Comparison of ENCODE assay signal across 28 cellular contexts in the genomic region with DNA sequence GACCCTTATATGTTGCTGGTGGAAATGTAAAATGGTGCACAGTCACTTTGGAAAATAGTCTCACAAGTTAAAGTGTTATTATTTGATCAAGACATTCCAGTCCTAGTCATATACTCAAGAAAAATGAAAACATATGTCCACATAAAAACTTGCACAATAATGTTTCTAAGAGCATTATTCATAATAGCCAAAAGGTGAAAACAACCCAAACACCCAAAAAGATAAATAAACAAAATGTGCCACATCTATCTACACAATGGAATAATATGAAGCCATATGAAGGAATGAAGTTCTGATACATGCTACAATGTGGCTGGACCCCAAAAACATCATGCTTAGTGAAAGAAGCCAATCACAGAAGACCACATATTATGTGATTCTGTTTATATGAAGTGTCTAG. TPM values are rescaled to one million over a fixed set of nuclear protein-coding genes. Genes with fewer than 3 reads are reported as not detected.
DNase-seq lines count a peak whose midpoint lies in the region; ATAC-seq and TF ChIP-seq lines count a peak whose summit lies in the region.
"Had no signal": no experiment of that assay in that cellular context is flagged by ENCODE, and none has a peak within 500 bp of the region (broad histone marks: within the 10 kb centered on the region; RNA-seq: fewer than 3 reads in every experiment).

No MANE protein-coding gene starts in this region.

- ATAC-seq in activated CD4-positive, alpha-beta T cell treated with anti-CD3 and anti-CD28 coated beads for 36 hours, result no peak
- ATAC-seq in T-cell (replicated peaks in 1 of 4) (no peak), GM21367 (IDR thresholded peaks at IDR 0.05; ENCODE audit: unreplicated experiment) (no peak)
- ATAC-seq: activated naive CD4-positive, alpha-beta T cell treated with anti-CD3 and anti-CD28 coated beads, Interleukin-2, amount 50 U/mL, for 72 hours; body of pancreas; gastrocnemius medialis; sciatic nerve; stimulated activated naive B cell treated with anti-CD40 and anti-IgM and Interleukin-4, amounts not matched to agents 10 μg/mL and 1 μg/mL and 100 μg/mL, for 72 hours; upper lobe of right lung had no signal

- H3K27ac Mint-ChIP-seq in activated CD4-positive, alpha-beta T cell treated with anti-CD3 and anti-CD28 coated beads for 36 hours, result peak overlapping the region; percentile 38
- no peak overlapping the region for H3K27ac Mint-ChIP-seq in T-cell
- H3K27ac Mint-ChIP-seq: activated naive CD4-positive, alpha-beta T cell treated with anti-CD3 and anti-CD28 coated beads, Interleukin-2, amount 50 U/mL, for 72 hours; stimulated activated naive B cell treated with anti-CD40 and anti-IgM and Interleukin-4, amounts not matched to agents 10 μg/mL and 1 μg/mL and 100 μg/mL, for 72 hours had no signal

- intact Hi-C loops in activated CD4-positive, alpha-beta T cell treated with anti-CD3 and anti-CD28 coated beads for 36 hours (cut with DNase I, micrococcal nuclease), result no loop called here

- POLR2A ChIA-PET in activated CD4-positive, alpha-beta T cell treated with anti-CD3 and anti-CD28 coated beads for 36 hours (lab: Charles Lee), result no interaction called here
- POLR2A ChIA-PET in T-cell (lab: Charles Lee), result no interaction called here

- H3K4me3 Mint-ChIP-seq in activated CD4-positive, alpha-beta T cell treated with anti-CD3 and anti-CD28 coated beads for 36 hours, result no peak overlapping the region
- H3K4me3 Mint-ChIP-seq in T-cell, result no peak overlapping the region
- H3K4me3 Mint-ChIP-seq: stimulated activated naive B cell treated with anti-CD40 and anti-IgM and Interleukin-4, amounts not matched to agents 10 μg/mL and 1 μg/mL and 100 μg/mL, for 72 hours had no signal

- H3K9ac ChIP-seq in SK-N-MC (ENCODE audit: insufficient read length), result no peak overlapping the region

- H3K27ac ChIP-seq in SK-N-MC, result peak overlapping the region; percentile 44; the same call in 1 of the 2 replicates
- H3K27ac ChIP-seq: 22Rv1, body of pancreas, prostate gland, upper lobe of right lung, WERI-Rb-1 had no signal

- peaks cover 5% of the 10 kb centered on the region for H3K4me1 Mint-ChIP-seq in activated CD4-positive, alpha-beta T cell treated with anti-CD3 and anti-CD28 coated beads for 36 hours
- H3K4me1 Mint-ChIP-seq in T-cell, result peaks cover 11% of the 10 kb centered on the region in 3 donors

- no peaks in the 10 kb centered on the region for H3K27me3 Mint-ChIP-seq in activated CD4-positive, alpha-beta T cell treated with anti-CD3 and anti-CD28 coated beads for 36 hours
- H3K27me3 Mint-ChIP-seq in T-cell, result no peaks in the 10 kb centered on the region
- H3K27me3 Mint-ChIP-seq: stimulated activated naive B cell treated with anti-CD40 and anti-IgM and Interleukin-4, amounts not matched to agents 10 μg/mL and 1 μg/mL and 100 μg/mL, for 72 hours had no signal

- H3K36me3 Mint-ChIP-seq in activated CD4-positive, alpha-beta T cell treated with anti-CD3 and anti-CD28 coated beads for 36 hours (ENCODE audit: low read depth), result peaks cover 47% of the 10 kb centered on the region
- peaks cover 46% of the 10 kb centered on the region for H3K36me3 Mint-ChIP-seq in T-cell

- CTCF ChIA-PET in activated CD4-positive, alpha-beta T cell treated with anti-CD3 and anti-CD28 coated beads for 36 hours (lab: Charles Lee), result interaction anchor here (0.8 to 1.1 kb wide), 3 partner anchors 8 to 34 kb away, joined by 3 to 4 read pairs (median 3); no protein-coding TSS in a partner anchor
- CTCF ChIA-PET in T-cell (lab: Charles Lee), result no interaction called here

- peaks cover 70% of the 10 kb centered on the region for H3K36me3 ChIP-seq in SK-N-MC (ENCODE audit: insufficient read depth, low read length)

- H3K9me3 Mint-ChIP-seq in activated CD4-positive, alpha-beta T cell treated with anti-CD3 and anti-CD28 coated beads for 36 hours (ENCODE audit: low read depth), result no peaks in the 10 kb centered on the region
- H3K9me3 Mint-ChIP-seq in T-cell, result no peaks in the 10 kb centered on the region
- H3K9me3 Mint-ChIP-seq: activated naive CD4-positive, alpha-beta T cell treated with anti-CD3 and anti-CD28 coated beads, Interleukin-2, amount 50 U/mL, for 72 hours; stimulated activated naive B cell treated with anti-CD40 and anti-IgM and Interleukin-4, amounts not matched to agents 10 μg/mL and 1 μg/mL and 100 μg/mL, for 72 hours had no signal

- no peak overlapping the region for H3K4me3 ChIP-seq in SK-N-MC
- no peak overlapping the region for H3K4me3 ChIP-seq in fibroblast of the aortic adventitia (ENCODE audit: low read depth, low read length)
- H3K4me3 ChIP-seq: body of pancreas, gastrocnemius medialis, prostate gland, upper lobe of right lung had no signal

- no peak for TF ChIP-seq CTCF in fibroblast of the aortic adventitia (IDR thresholded peaks at IDR 0.05; ENCODE audit: insufficient read depth, low read length)

- DNase-seq in activated CD4-positive, alpha-beta T cell treated with anti-CD3 and anti-CD28 coated beads for 36 hours, result no peak
- no peak for DNase-seq in activated CD4-positive, alpha-beta T cell treated with anti-CD3 and anti-CD28 coated beads for 4 hours
- DNase-seq in SK-N-MC (ENCODE audit: low read depth, low spot score) (no peak), fibroblast of the aortic adventitia (ENCODE audit: low read depth) (peak; percentile 28), activated gamma-delta T cell treated with Interleukin-2 at 50 U/mL for 16 hours (no peak), T-cell (no peak), NCI-H146 treated with DMSO at 0.1 percent for 48 hours (lab: John Stamatoyannopoulos, UW; ENCODE audit: unreplicated experiment) (no peak)
- DNase-seq: activated CD4-positive, alpha-beta T cell treated with anti-CD3 and anti-CD28 coated beads, Interleukin-2, amount 50 U/mL, for 1 hour; activated T-cell treated with anti-CD3 and anti-CD28 coated beads, Interleukin-2, amount 50 U/mL, for 48 hours; BE2C; body of pancreas; DMS153; effector CD8-positive, alpha-beta T cell; gastrocnemius medialis; hippocampal formation; mesendoderm; NCI-H1105; NCI-H1930; NCI-H524 treated with DMSO at 0.1 percent for 48 hours; stimulated activated naive B cell treated with anti-CD40 and anti-IgM and Interleukin-4, amounts not matched to agents 10 μg/mL and 1 μg/mL and 100 μg/mL, for 72 hours; T1000; upper lobe of right lung; WERI-Rb-1 had no signal

- H3K9me3 ChIP-seq in SK-N-MC (ENCODE audit: low read depth, low read length), result no peaks in the 10 kb centered on the region
- H3K9me3 ChIP-seq: BE2C, body of pancreas, gastrocnemius medialis, prostate gland, upper lobe of right lung had no signal

RNA-seq across cellular contexts. Expression of a gene that starts 14.4 kb away (rescaled TPM):
- 10 to 100 TPM; 47.9 to 54.3 TPM for total RNA-seq in activated CD4-positive, alpha-beta T cell treated with anti-CD3 and anti-CD28 coated beads for 36 hours
- total RNA-seq in fibroblast of the aortic adventitia (ENCODE audit: low replicate concordance) (12.3 and 15.5 TPM in 2 replicates), T-cell (10 to 100 TPM; 75.8 to 90.3 (median 86.7) TPM)

RNA-seq across cellular contexts. Expression of a gene that starts 24.8 kb away (rescaled TPM):
- total RNA-seq in activated CD4-positive, alpha-beta T cell treated with anti-CD3 and anti-CD28 coated beads for 36 hours, result 10 to 100 TPM; 76.2 to 89.9 TPM
- total RNA-seq in fibroblast of the aortic adventitia (ENCODE audit: low replicate concordance) (45.6 and 65.8 TPM in 2 replicates), T-cell (100 to 1,000 TPM; 134 to 198 (median 184) TPM)

RNA-seq across cellular contexts. Expression of a gene that starts 55.8 kb away (rescaled TPM):
- 10 to 100 TPM; 21.2 to 22.6 TPM for total RNA-seq in activated CD4-positive, alpha-beta T cell treated with anti-CD3 and anti-CD28 coated beads for 36 hours
- total RNA-seq in fibroblast of the aortic adventitia (ENCODE audit: low replicate concordance), result 5.7 and 13.4 TPM in 2 replicates
- total RNA-seq in T-cell, result 10 to 100 TPM; 19.7 to 39.1 (median 34.6) TPM
